9 cellular contexts compared by ENCODE assay signal in genomic region chr2:3692375-3692774, GRCh38. TPM values are rescaled to one million over a fixed set of nuclear protein-coding genes. Genes with fewer than 3 reads are reported as not detected.
DNase-seq lines count a peak whose midpoint lies in the region; ATAC-seq and TF ChIP-seq lines count a peak whose summit lies in the region.
"Had no signal": no experiment of that assay in that cellular context is flagged by ENCODE, and none has a peak within 500 bp of the region (broad histone marks: within the 10 kb centered on the region; RNA-seq: fewer than 3 reads in every experiment).

No MANE protein-coding gene starts in this region.

- H3K27me3 ChIP-seq in WERI-Rb-1 (ENCODE audit: insufficient read depth, low read depth, severe bottlenecking), result no peaks in the 10 kb centered on the region
- H3K27me3 ChIP-seq in lower lobe of right lung (ENCODE audit: low read depth), result peaks cover 14% of the 10 kb centered on the region

- H3K9me3 ChIP-seq in WERI-Rb-1 (ENCODE audit: severe bottlenecking) (no peaks in the 10 kb centered on the region), lower lobe of right lung (no peaks in the 10 kb centered on the region)
- H3K9me3 ChIP-seq: SJCRH30 had no signal

- TF ChIP-seq CTCF in NB4 (IDR thresholded peaks at IDR 0.05; ENCODE audit: low read depth, low read length) (peak; percentile 46), WERI-Rb-1 (IDR thresholded peaks at IDR 0.05; ENCODE audit: low read depth, low read length) (peak; percentile 57; the same call in 1 of the 2 replicates), lower lobe of right lung (IDR thresholded peaks at IDR 0.05) (peak; percentile 27)

- H3K27ac ChIP-seq in WERI-Rb-1 (no peak overlapping the region), lower lobe of right lung (no peak overlapping the region)
- H3K27ac ChIP-seq: SJCRH30 had no signal

- no peaks in the 10 kb centered on the region for H3K4me1 ChIP-seq in lower lobe of right lung
- H3K4me1 ChIP-seq: SJCRH30 had no signal

- H3K36me3 ChIP-seq in WERI-Rb-1, result no peaks in the 10 kb centered on the region
- no peaks in the 10 kb centered on the region for H3K36me3 ChIP-seq in lower lobe of right lung
- H3K36me3 ChIP-seq: SJCRH30 had no signal

- peak; percentile 21 for DNase-seq in ELR (ENCODE audit: low read depth)
- DNase-seq in NB4 (ENCODE audit: low read depth), result peak; percentile 48
- DNase-seq in WERI-Rb-1, result peak; percentile 36
- DNase-seq in lower lobe of right lung, result no peak
- no peak for DNase-seq in NCI-H128 (lab: John Stamatoyannopoulos, UW; ENCODE audit: unreplicated experiment)
- no peak for DNase-seq in hypothalamus (lab: John Stamatoyannopoulos, UW)

- TF ChIP-seq POLR2A in NB4 (IDR thresholded peaks at IDR 0.05; ENCODE audit: extremely low read depth, insufficient read length), result no peak

- no peak overlapping the region for H3K4me3 ChIP-seq in NB4 (ENCODE audit: low read depth, low read length)
- no peak overlapping the region for H3K4me3 ChIP-seq in WERI-Rb-1 (ENCODE audit: low read depth, low read length)
- H3K4me3 ChIP-seq in lower lobe of right lung, result no peak overlapping the region
- H3K4me3 ChIP-seq: SJCRH30 had no signal

- ATAC-seq in lower lobe of right lung, result no peak
- ATAC-seq in GM21717 (IDR thresholded peaks at IDR 0.05; ENCODE audit: unreplicated experiment), result no peak
- ATAC-seq in HG03108 (IDR thresholded peaks at IDR 0.05; ENCODE audit: unreplicated experiment), result no peak

- intact Hi-C loops in lower lobe of right lung (cut with DNase I), result no loop called here

RNA-seq across cellular contexts. Expression of gene DCDC2C, which starts 11.0 kb away (rescaled TPM):
- total RNA-seq in lower lobe of right lung, result not detected
- total RNA-seq: SJCRH30 had no signal

RNA-seq across cellular contexts. Expression of gene ALLC, which starts 34.4 kb away (rescaled TPM):
- not detected for total RNA-seq in lower lobe of right lung
- total RNA-seq: SJCRH30 had no signal

Comparison
In these comparisons a context has a peak if more than half of its experiments do, and no peak if none do; other contexts are left out.
1. DNase-seq: peak in ELR (single experiment), NB4 (single experiment) and WERI-Rb-1 (single experiment); none in lower lobe of right lung (single experiment), NCI-H128 (single experiment) and hypothalamus (0 of 51).
2. Peak in every context shown above with its lines, with median percentiles within 50 percentile points of each other: CTCF ChIP-seq.